17 cellular contexts compared by ENCODE assay signal in genomic region chr2:239694487-239694886, GRCh38.
DNase-seq lines count a peak whose midpoint lies in the region; ATAC-seq lines count a peak whose summit lies in the region.
"Had no signal": no experiment of that assay in that cellular context is flagged by ENCODE, and none has a peak within 500 bp of the region (broad histone marks: within the 10 kb centered on the region; RNA-seq: fewer than 3 reads in every experiment).

No MANE protein-coding gene starts in this region.

- H3K9me3 Mint-ChIP-seq in stimulated activated naive CD8-positive, alpha-beta T cell treated with anti-CD3 and anti-CD28 coated beads, Interleukin-15, amount 100 ng/mL, for 72 hours, result no peaks in the 10 kb centered on the region
- no peaks in the 10 kb centered on the region for H3K9me3 Mint-ChIP-seq in activated naive CD4-positive, alpha-beta T cell treated with anti-CD3 and anti-CD28 coated beads, Interleukin-2, amount 50 U/mL, for 72 hours
- H3K9me3 Mint-ChIP-seq: CD4-positive, CD25-positive, alpha-beta regulatory T cell; CD8-positive, alpha-beta memory T cell had no signal

- no peaks in the 10 kb centered on the region for H3K4me1 Mint-ChIP-seq in stimulated activated naive CD8-positive, alpha-beta T cell treated with anti-CD3 and anti-CD28 coated beads, Interleukin-15, amount 100 ng/mL, for 72 hours
- H3K4me1 Mint-ChIP-seq: CD4-positive, CD25-positive, alpha-beta regulatory T cell; CD8-positive, alpha-beta memory T cell had no signal

- peak; percentile 10 for ATAC-seq in stimulated activated naive CD8-positive, alpha-beta T cell treated with anti-CD3 and anti-CD28 coated beads, Interleukin-15, Interleukin-2, amounts not matched to agents 100 U/mL and 50 U/mL, for 24 hours
- no peak for ATAC-seq in stimulated activated naive CD8-positive, alpha-beta T cell treated with anti-CD3 and anti-CD28 coated beads, Interleukin-15, amount 100 ng/mL, for 72 hours
- ATAC-seq in left lobe of liver (no peak), HG02840 (IDR thresholded peaks at IDR 0.05; ENCODE audit: low FRiP score, unreplicated experiment) (no peak), GM19324 (IDR thresholded peaks at IDR 0.05; ENCODE audit: low FRiP score, unreplicated experiment) (no peak), HG03378 (IDR thresholded peaks at IDR 0.05; ENCODE audit: unreplicated experiment) (no peak)
- no peak for ATAC-seq in activated naive CD4-positive, alpha-beta T cell treated with anti-CD3 and anti-CD28 coated beads, Interleukin-2, amount 50 U/mL, for 72 hours

- H3K4me3 Mint-ChIP-seq in stimulated activated naive CD8-positive, alpha-beta T cell treated with anti-CD3 and anti-CD28 coated beads, Interleukin-15, amount 100 ng/mL, for 72 hours, result no peak overlapping the region
- H3K4me3 Mint-ChIP-seq: CD4-positive, CD25-positive, alpha-beta regulatory T cell; CD8-positive, alpha-beta memory T cell had no signal

- no peak for DNase-seq in stimulated activated naive CD8-positive, alpha-beta T cell treated with anti-CD3 and anti-CD28 coated beads, Interleukin-15, Interleukin-2, amounts not matched to agents 100 U/mL and 50 U/mL, for 24 hours
- DNase-seq in stimulated activated naive CD8-positive, alpha-beta T cell treated with anti-CD3 and anti-CD28 coated beads, Interleukin-15, amount 100 ng/mL, for 72 hours, result no peak
- DNase-seq in ecto neural progenitor cell (ENCODE audit: low spot score) (peak; percentile 24), left lobe of liver (ENCODE audit: low spot score) (peak; percentile 31)
- DNase-seq in activated naive CD4-positive, alpha-beta T cell treated with anti-CD3 and anti-CD28 coated beads, Interleukin-2, amount 50 U/mL, for 72 hours (ENCODE audit: low spot score in 2 of 2), result no peak
- DNase-seq: 8988T; C1 segment of cervical spinal cord; CD4-positive, CD25-positive, alpha-beta regulatory T cell; CD8-positive, alpha-beta memory T cell; COR-L47; DMS 273 treated with DMSO at 0.1 percent for 48 hours; DMS53; GM23248; IMR-90 had no signal

- H3K27me3 Mint-ChIP-seq in stimulated activated naive CD8-positive, alpha-beta T cell treated with anti-CD3 and anti-CD28 coated beads, Interleukin-15, amount 100 ng/mL, for 72 hours, result no peaks in the 10 kb centered on the region
- H3K27me3 Mint-ChIP-seq: CD4-positive, CD25-positive, alpha-beta regulatory T cell had no signal

- no peaks in the 10 kb centered on the region for H3K36me3 Mint-ChIP-seq in activated naive CD4-positive, alpha-beta T cell treated with anti-CD3 and anti-CD28 coated beads, Interleukin-2, amount 50 U/mL, for 72 hours
- H3K36me3 Mint-ChIP-seq: CD4-positive, CD25-positive, alpha-beta regulatory T cell; CD8-positive, alpha-beta memory T cell had no signal

- H3K27ac Mint-ChIP-seq in stimulated activated naive CD8-positive, alpha-beta T cell treated with anti-CD3 and anti-CD28 coated beads, Interleukin-15, amount 100 ng/mL, for 72 hours, result no peak overlapping the region
- H3K27ac Mint-ChIP-seq in activated naive CD4-positive, alpha-beta T cell treated with anti-CD3 and anti-CD28 coated beads, Interleukin-2, amount 50 U/mL, for 72 hours, result no peak overlapping the region
- H3K27ac Mint-ChIP-seq: CD4-positive, CD25-positive, alpha-beta regulatory T cell; CD8-positive, alpha-beta memory T cell had no signal

Comparison
In these comparisons a context has a peak if more than half of its experiments do, and no peak if none do; other contexts are left out.
1. DNase-seq: peak in ecto neural progenitor cell (single experiment) and left lobe of liver (single experiment); none in stimulated activated naive CD8-positive, alpha-beta T cell treated with anti-CD3 and anti-CD28 coated beads, Interleukin-15, Interleukin-2, amounts not matched to agents 100 U/mL and 50 U/mL, for 24 hours (single experiment), stimulated activated naive CD8-positive, alpha-beta T cell treated with anti-CD3 and anti-CD28 coated beads, Interleukin-15, amount 100 ng/mL, for 72 hours (0 of 2) and activated naive CD4-positive, alpha-beta T cell treated with anti-CD3 and anti-CD28 coated beads, Interleukin-2, amount 50 U/mL, for 72 hours (0 of 2).